Comparison of ENCODE assay signal across 15 cellular contexts in the genomic region with DNA sequence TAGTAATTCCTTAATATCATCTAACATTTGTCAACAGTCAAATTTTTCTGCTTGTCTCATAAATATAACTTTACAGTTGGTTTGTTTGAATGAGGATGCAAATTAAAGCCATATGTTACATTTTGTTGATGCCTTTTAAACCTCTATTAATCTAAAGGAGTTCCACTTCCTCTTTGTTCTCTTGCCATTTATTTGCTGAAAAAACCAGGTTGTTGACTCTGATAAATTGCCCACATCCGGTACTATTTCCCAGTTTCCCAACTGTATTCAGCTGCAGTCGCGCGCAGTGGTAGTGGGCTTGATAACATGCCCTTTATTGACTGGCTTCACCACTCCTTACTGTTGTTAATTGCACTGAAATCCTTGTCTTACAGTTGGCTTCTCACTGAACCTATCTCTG. TPM values are rescaled to one million over a fixed set of nuclear protein-coding genes. Genes with fewer than 3 reads are reported as not detected.
DNase-seq lines count a peak whose midpoint lies in the region; ATAC-seq and TF ChIP-seq lines count a peak whose summit lies in the region.
"Had no signal": no experiment of that assay in that cellular context is flagged by ENCODE, and none has a peak within 500 bp of the region (broad histone marks: within the 10 kb centered on the region; RNA-seq: fewer than 3 reads in every experiment).

No MANE protein-coding gene starts in this region.

- DNase-seq in SHP77 (lab: John Stamatoyannopoulos, UW) (peak; percentile 15 to 17), SHP77 treated with DMSO at 0.1 percent for 48 hours (lab: John Stamatoyannopoulos, UW) (no peak), NB4 (ENCODE audit: low read depth) (peak; percentile 98), RPMI7951 (ENCODE audit: low read depth) (peak; percentile 76), aorta (no peak), sciatic nerve (ENCODE audit: low spot score) (no peak), NCI-H2107 treated with DMSO at 0.1 percent for 48 hours (lab: John Stamatoyannopoulos, UW; ENCODE audit: unreplicated experiment) (no peak)
- DNase-seq: central memory CD4-positive, alpha-beta T cell; islet precursor cell; Karpas-422; NCI-H446 treated with DMSO at 0.1 percent for 48 hours had no signal

- intact Hi-C loops in aorta (cut with DNase I), result no loop called here
- intact Hi-C loops in sciatic nerve (cut with DNase I), result no loop called here

- no peaks in the 10 kb centered on the region for H3K9me3 ChIP-seq in aorta (ENCODE audit: control insufficient read depth, low read length)

- no peak for TF ChIP-seq POLR2A in NB4 (IDR thresholded peaks at IDR 0.05; ENCODE audit: extremely low read depth, insufficient read length)

- H3K27me3 ChIP-seq in aorta (ENCODE audit: control insufficient read depth in 1 of 2, insufficient read depth in 2 of 2, low read length in 1 of 2), result no peaks in the 10 kb centered on the region

- H3K4me1 ChIP-seq in aorta (ENCODE audit: control insufficient read depth in 1 of 2, insufficient read depth in 2 of 2, low read length in 2 of 2), result no peaks in the 10 kb centered on the region
- H3K4me1 ChIP-seq: parathyroid adenoma had no signal

- H3K36me3 ChIP-seq in aorta (ENCODE audit: control insufficient read depth in 1 of 2, insufficient read depth in 2 of 2, low read length in 1 of 2), result no peaks in the 10 kb centered on the region

- no peak for ATAC-seq in HG02571 (IDR thresholded peaks at IDR 0.05; ENCODE audit: unreplicated experiment)
- no peak for ATAC-seq in aorta (ENCODE audit: low FRiP score)
- ATAC-seq in sciatic nerve, result no peak

- 24 to 25% methylated on average over 4 of the region's 4 CpGs for WGBS in aorta, 2 donors

- H3K27ac ChIP-seq in aorta (ENCODE audit: low read depth in 1 of 2, low read length in 2 of 2), result no peak overlapping the region
- H3K27ac ChIP-seq: parathyroid adenoma had no signal

- no peak overlapping the region for H3K4me3 ChIP-seq in NB4 (ENCODE audit: low read depth, low read length)
- no peak overlapping the region for H3K4me3 ChIP-seq in aorta (ENCODE audit: low read length in 2 of 2)

- no peak for TF ChIP-seq CTCF in NB4 (IDR thresholded peaks at IDR 0.05; ENCODE audit: low read depth, low read length)

RNA-seq across cellular contexts. Expression of gene SIRPB2, which starts 32.8 kb away (rescaled TPM):
- not detected in 2 replicates for total RNA-seq in RPMI7951 (2014; rRNA removed; shearing (Covaris generic))
- total RNA-seq in aorta (10 to 100 TPM; 12.9 to 27.3 TPM), sciatic nerve (8.2 TPM)
- 1 to 10 TPM in 1 of 2 donors, under 1 TPM in 1; 1.00 to 4.1 TPM for polyA plus RNA-seq in aorta

RNA-seq across cellular contexts. Expression of gene SIRPD, which starts 33.5 kb away (rescaled TPM):
- 0.36 and 0.68 TPM in 2 replicates for total RNA-seq in RPMI7951 (2014; rRNA removed; shearing (Covaris generic))
- total RNA-seq in aorta (under 1 TPM; 0.30 to 0.42 TPM), sciatic nerve (not detected)
- polyA plus RNA-seq in aorta, result not detected
- total RNA-seq: glomerular endothelial cell, temporal lobe had no signal

RNA-seq across cellular contexts. Expression of gene NSFL1C, which starts 57.4 kb away (rescaled TPM):
- total RNA-seq in RPMI7951 (2014; rRNA removed; shearing (Covaris generic)), result 35.2 and 44.1 TPM in 2 replicates
- total RNA-seq in aorta (10 to 100 TPM; 61.3 to 71.3 TPM), sciatic nerve (77.9 TPM)
- 10 to 100 TPM; 35.6 to 59.7 TPM for polyA plus RNA-seq in aorta

Comparison
In these comparisons a context has a peak if more than half of its experiments do, and no peak if none do; other contexts are left out.
1. DNase-seq: peak in SHP77 (2 of 2), NB4 (single experiment) and RPMI7951 (single experiment); none in SHP77 treated with DMSO at 0.1 percent for 48 hours (single experiment), aorta (0 of 2), sciatic nerve (single experiment) and NCI-H2107 treated with DMSO at 0.1 percent for 48 hours (single experiment).